31 cellular contexts compared by ENCODE assay signal in genomic region chr14:21278632-21279031, GRCh38. TPM values are rescaled to one million over a fixed set of nuclear protein-coding genes. Genes with fewer than 3 reads are reported as not detected.
"Had no signal": no experiment of that assay in that cellular context is flagged by ENCODE, and none has a peak within 500 bp of the region (broad histone marks: within the 10 kb centered on the region; RNA-seq: fewer than 3 reads in every experiment).

No MANE protein-coding gene starts in this region.

- H3K36me3 ChIP-seq: brain microvascular endothelial cell had no signal

- H3K4me2 ChIP-seq: KMS-11 had no signal

- H3K4me3 ChIP-seq: SK-N-MC had no signal

- ATAC-seq: activated CD4-positive, alpha-beta T cell treated with anti-CD3 and anti-CD28 coated beads for 36 hours; activated CD4-positive, CD25-positive, alpha-beta regulatory T cell treated with anti-CD3 and anti-CD28 coated beads, Interleukin-2, amount 50 U/mL, for 24 hours; WTC11 had no signal

- DNase-seq: activated CD4-positive, alpha-beta T cell treated with anti-CD3 and anti-CD28 coated beads for 36 hours; activated CD4-positive, alpha-beta T cell treated with anti-CD3 and anti-CD28 coated beads, Interleukin-2, amount 10 ng/mL, durations not matched to agents 7 days and 5 days; activated CD4-positive, alpha-beta T cell treated with anti-CD3 and anti-CD28 coated beads, Interleukin-2, amount 50 U/mL, for 48 hours; activated CD8-positive, alpha-beta memory T cell treated with anti-CD3 and anti-CD28 coated beads, Interleukin-2, amount 50 U/mL, for 48 hours; activated effector memory CD4-positive, alpha-beta T cell treated with Interleukin-2 at 50 U/mL for 16 hours; activated naive CD4-positive, alpha-beta T cell treated with anti-CD3 and anti-CD28 coated beads, Interleukin-2, amount 10 ng/mL, durations not matched to agents 7 days and 5 days; activated naive CD8-positive, alpha-beta T cell treated with anti-CD3 and anti-CD28 coated beads for 36 hours; activated T-cell treated with anti-CD3 and anti-CD28 coated beads, Interleukin-2, amount 50 U/mL, for 48 hours; amniotic stem cell; brain microvascular endothelial cell; central memory CD4-positive, alpha-beta T cell; MM.1S; NCI-H1092 treated with DMSO at 0.1 percent for 48 hours; NCI-H1417; NCI-H146; NCI-H187 treated with DMSO at 0.1 percent for 48 hours; NCI-H2081; NCI-H2171 treated with DMSO at 0.1 percent for 48 hours; NCI-H2227 treated with DMSO at 0.1 percent for 48 hours; NCI-H446; NCI-H510A treated with DMSO at 0.1 percent for 48 hours; NCI-H526 treated with DMSO at 0.1 percent for 48 hours; NCI-H774; OCI-M1 had no signal

- H3K27me3 ChIP-seq: brain microvascular endothelial cell had no signal

- H3K9ac ChIP-seq: KMS-11 had no signal

- H3K27ac ChIP-seq: brain microvascular endothelial cell, KMS-11, SK-N-MC had no signal

RNA-seq across cellular contexts. Expression of gene RPGRIP1, which starts 1.3 kb away (rescaled TPM):
- total RNA-seq: activated CD4-positive, alpha-beta T cell treated with anti-CD3 and anti-CD28 coated beads, Interleukin-2, amount 10 ng/mL, durations not matched to agents 7 days and 5 days; LHCN-M2; T-helper 1 cell treated with Interleukin-12 subunit alpha and Interleukin-12 subunit beta and Interleukin-4 antibody, amounts not matched to agents 30 ng/mL and 1 ng/mL, for 36 hours; T-helper 2 cell treated with Interferon-gamma antibody and Interleukin-4, amounts not matched to agents 100 ng/mL and 5 ng/mL, for 36 hours had no signal
